Comparison of ENCODE assay signal across 7 cellular contexts in the genomic region with DNA sequence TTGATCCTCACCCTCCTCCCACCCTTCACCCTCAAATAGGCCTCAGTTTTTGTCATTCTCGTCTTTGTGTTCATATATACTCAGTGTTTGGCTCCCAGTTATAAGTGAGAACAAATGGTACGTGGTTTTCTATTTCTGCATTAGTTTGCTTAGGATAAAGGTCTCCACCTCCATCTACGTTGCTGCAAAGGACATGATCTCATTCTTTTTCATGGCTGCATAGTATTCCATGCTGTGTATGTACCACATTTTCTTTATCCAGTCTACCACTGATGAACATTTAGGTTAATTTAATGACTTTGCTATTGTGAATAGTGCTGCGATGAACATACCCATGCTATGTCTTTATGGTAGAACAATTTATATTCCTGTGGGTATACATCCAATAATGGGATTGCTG.
"Had no signal": no experiment of that assay in that cellular context is flagged by ENCODE, and none has a peak within 500 bp of the region (broad histone marks: within the 10 kb centered on the region; RNA-seq: fewer than 3 reads in every experiment).

No MANE protein-coding gene starts in this region.

- ATAC-seq: GM23338, HCT116 had no signal

- H3K4me3 ChIP-seq: GM23338, HAP-1 had no signal

- H3K9me3 ChIP-seq: HAP-1 had no signal

- H3K4me2 ChIP-seq: GM23338 had no signal

- FAIRE-seq: HTR-8/SVneo had no signal

- H3K36me3 ChIP-seq: HAP-1 had no signal

- DNase-seq: H7, IMR-90, KBM-7 had no signal

- H3K4me1 ChIP-seq: HAP-1 had no signal

- H2AFZ ChIP-seq: GM23338 had no signal
